In the genomic region with DNA sequence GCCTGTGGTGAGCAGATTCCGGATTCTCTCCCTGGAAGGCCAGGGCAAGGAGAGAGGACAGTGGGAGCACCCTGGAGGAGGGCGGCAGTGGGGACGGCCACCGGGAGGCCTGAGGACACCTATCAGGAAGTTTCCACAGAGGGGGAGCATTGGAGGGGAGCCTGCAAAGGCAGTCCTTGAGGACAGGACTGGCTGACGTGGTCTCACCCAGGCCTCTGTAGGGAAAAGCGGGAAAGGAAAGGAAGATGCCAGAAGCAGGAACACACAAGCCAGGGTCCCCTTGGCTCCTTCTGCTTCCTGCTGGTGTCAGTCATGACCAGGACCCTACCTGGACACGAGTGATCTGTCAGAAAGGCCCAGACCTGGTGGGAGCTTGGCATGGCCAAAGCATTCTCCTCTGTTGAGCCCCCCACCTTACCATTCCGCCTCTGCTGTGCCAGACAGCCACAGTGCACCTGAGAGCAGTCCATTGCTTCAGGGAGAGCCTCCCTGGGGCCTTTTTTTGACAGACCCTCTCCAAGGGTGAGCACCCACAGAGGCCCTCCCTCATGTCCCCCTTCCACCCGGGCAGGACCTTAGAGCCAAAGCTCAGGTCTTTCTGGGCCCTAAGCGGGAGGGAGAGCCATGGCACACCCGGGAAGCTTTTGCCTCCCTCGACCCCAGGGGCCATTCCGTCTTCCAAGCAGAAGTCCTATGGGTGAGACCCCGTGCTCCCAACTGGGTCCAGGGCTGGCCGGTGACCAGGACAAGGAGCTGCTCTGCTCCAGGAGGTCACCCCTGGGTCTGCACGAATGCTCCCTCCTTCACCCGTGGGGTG, we compare ENCODE assay signal across 16 cellular contexts.
"Had no signal": no experiment of that assay in that cellular context is flagged by ENCODE, and none has a peak within 500 bp of the region (broad histone marks: within the 10 kb centered on the region; RNA-seq: fewer than 3 reads in every experiment).

No MANE protein-coding gene starts in this region.

- H3K4me1 Mint-ChIP-seq: activated naive CD8-positive, alpha-beta T cell treated with anti-CD3 and anti-CD28 coated beads, Interleukin-2, amount 10 ng/mL, durations not matched to agents 7 days and 5 days had no signal

- DNase-seq: activated CD4-positive, alpha-beta T cell treated with anti-CD3 and anti-CD28 coated beads, Interleukin-2, amount 50 U/mL, for 1 hour; activated CD4-positive, CD25-positive, alpha-beta regulatory T cell treated with anti-CD3 and anti-CD28 coated beads, Interleukin-2, amount 50 U/mL, for 72 hours; activated naive CD4-positive, alpha-beta T cell; activated naive CD8-positive, alpha-beta T cell treated with anti-CD3 and anti-CD28 coated beads, Interleukin-2, amount 10 ng/mL, durations not matched to agents 7 days and 5 days; activated T-cell treated with anti-CD3 and anti-CD28 coated beads for 4 hours; body of pancreas; dorsolateral prefrontal cortex; gastrocnemius medialis; posterior cingulate gyrus; stimulated activated naive CD8-positive, alpha-beta T cell treated with anti-CD3 and anti-CD28 coated beads, Interleukin-15, amount 100 ng/mL, for 72 hours; T-helper 2 cell; testis; upper lobe of right lung had no signal

- H3K36me3 Mint-ChIP-seq: activated naive CD8-positive, alpha-beta T cell treated with anti-CD3 and anti-CD28 coated beads, Interleukin-2, amount 10 ng/mL, durations not matched to agents 7 days and 5 days; natural killer cell treated with Interleukin-12 subunit alpha and Interleukin-12 subunit beta and Interleukin-15 and Interleukin-18, amount 100 ng/mL, for 72 hours had no signal

- ATAC-seq: body of pancreas; heart left ventricle; natural killer cell treated with Interleukin-12 subunit alpha and Interleukin-12 subunit beta and Interleukin-15 and Interleukin-18, amount 100 ng/mL, for 72 hours; upper lobe of right lung had no signal

- H3K9me3 Mint-ChIP-seq: activated naive CD8-positive, alpha-beta T cell treated with anti-CD3 and anti-CD28 coated beads, Interleukin-2, amount 10 ng/mL, durations not matched to agents 7 days and 5 days; activated T-helper 1 cell treated with anti-CD3 and anti-CD28 coated beads, Interleukin-12 subunit alpha, Interleukin-12 subunit beta, Interleukin-2, Interleukin-4 antibody, amounts not matched to agents 30 ng/mL and 10 ng/mL and 1 ng/mL, durations not matched to agents 14 hours and 24 hours and 36 hours; natural killer cell treated with Interleukin-12 subunit alpha and Interleukin-12 subunit beta and Interleukin-15 and Interleukin-18, amount 100 ng/mL, for 72 hours; stimulated activated naive CD8-positive, alpha-beta T cell treated with anti-CD3 and anti-CD28 coated beads, Interleukin-15, amount 100 ng/mL, for 72 hours had no signal

- H3K4me3 Mint-ChIP-seq: activated naive CD8-positive, alpha-beta T cell treated with anti-CD3 and anti-CD28 coated beads, Interleukin-2, amount 10 ng/mL, durations not matched to agents 7 days and 5 days; activated T-helper 1 cell treated with anti-CD3 and anti-CD28 coated beads, Interleukin-12 subunit alpha, Interleukin-12 subunit beta, Interleukin-2, Interleukin-4 antibody, amounts not matched to agents 30 ng/mL and 10 ng/mL and 1 ng/mL, durations not matched to agents 14 hours and 24 hours and 36 hours; natural killer cell treated with Interleukin-12 subunit alpha and Interleukin-12 subunit beta and Interleukin-15 and Interleukin-18, amount 100 ng/mL, for 72 hours; stimulated activated naive CD8-positive, alpha-beta T cell treated with anti-CD3 and anti-CD28 coated beads, Interleukin-15, amount 100 ng/mL, for 72 hours had no signal

- H3K27ac Mint-ChIP-seq: activated naive CD8-positive, alpha-beta T cell treated with anti-CD3 and anti-CD28 coated beads, Interleukin-2, amount 10 ng/mL, durations not matched to agents 7 days and 5 days; activated T-helper 1 cell treated with anti-CD3 and anti-CD28 coated beads, Interleukin-12 subunit alpha, Interleukin-12 subunit beta, Interleukin-2, Interleukin-4 antibody, amounts not matched to agents 30 ng/mL and 10 ng/mL and 1 ng/mL, durations not matched to agents 14 hours and 24 hours and 36 hours; natural killer cell treated with Interleukin-12 subunit alpha and Interleukin-12 subunit beta and Interleukin-15 and Interleukin-18, amount 100 ng/mL, for 72 hours; stimulated activated naive CD8-positive, alpha-beta T cell treated with anti-CD3 and anti-CD28 coated beads, Interleukin-15, amount 100 ng/mL, for 72 hours had no signal
